ENCODE assay signal across 11 cellular contexts in the genomic region with DNA sequence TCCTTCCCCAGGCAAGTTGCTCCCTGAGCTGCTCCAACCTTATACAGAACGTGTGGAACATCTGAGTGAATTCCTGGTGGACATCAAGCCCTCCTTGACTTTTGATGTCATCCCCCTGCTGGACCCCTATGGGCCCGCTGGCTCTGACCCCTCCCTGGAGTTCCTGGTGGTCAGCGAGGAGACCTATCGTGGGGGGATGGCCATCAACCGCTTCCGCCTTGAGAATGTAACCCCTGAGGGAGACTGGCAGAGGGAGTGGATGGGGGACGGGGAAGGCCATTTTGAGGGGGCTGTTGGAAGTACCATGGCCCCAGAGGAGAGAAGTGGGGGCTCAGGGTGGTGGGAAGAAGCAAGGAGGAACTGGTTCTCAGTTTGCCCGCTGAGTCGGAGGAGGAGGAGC. TPM values are rescaled to one million over a fixed set of nuclear protein-coding genes. Genes with fewer than 3 reads are reported as not detected.
DNase-seq lines count a peak whose midpoint lies in the region; ATAC-seq, FAIRE-seq and TF ChIP-seq lines count a peak whose summit lies in the region.
"Had no signal": no experiment of that assay in that cellular context is flagged by ENCODE, and none has a peak within 500 bp of the region (broad histone marks: within the 10 kb centered on the region; RNA-seq: fewer than 3 reads in every experiment).

No MANE protein-coding gene starts in this region.

- no peak for TF ChIP-seq POLR2A in heart left ventricle (IDR thresholded peaks at IDR 0.05)

- H3K9ac ChIP-seq in kidney (ENCODE audit: low read length in 2 of 2) = peak overlapping the region in 1 of 2 donors; percentile 96

- peak overlapping the region; percentile 88 for H3K4me3 Mint-ChIP-seq in activated CD8-positive, alpha-beta T cell treated with anti-CD3 and anti-CD28 coated beads for 36 hours
- H3K4me3 Mint-ChIP-seq in type B pancreatic cell = peak overlapping the region; percentile 92

- CTCF ChIA-PET in activated CD8-positive, alpha-beta T cell treated with anti-CD3 and anti-CD28 coated beads for 36 hours (lab: Charles Lee) = interaction anchor here (1.0 to 7.5 kb wide), 2 partner anchors 9 to 13 kb away, joined by 3 to 70 read pairs; partner anchors contain the start of gene PSMC3IP

- H3K27ac ChIP-seq in heart left ventricle (no peak overlapping the region), kidney (ENCODE audit: low read depth in 2 of 2, low read length in 2 of 2) (peak overlapping the region; percentile 41 to 68)

- H3K4me1 ChIP-seq in heart left ventricle (peaks cover 10 to 58% (median 44%) of the 10 kb centered on the region in 12 donors), kidney (ENCODE audit: control insufficient read depth in 1 of 2, insufficient read depth in 1 of 2, low read depth in 1 of 2, low read length in 2 of 2) (peaks cover 21 to 43% of the 10 kb centered on the region in 2 donors)

- no peaks in the 10 kb centered on the region for H3K27me3 ChIP-seq in heart left ventricle

- H3K36me3 ChIP-seq in heart left ventricle (peaks cover 0 to 33% (median 26%) of the 10 kb centered on the region in 9 donors), kidney (ENCODE audit: control insufficient read depth in 1 of 2, insufficient read depth in 2 of 2, low read length in 2 of 2) (peaks cover 15 to 23% of the 10 kb centered on the region in 2 donors)

- DNase-seq in left ventricle myocardium superior (peak; percentile 18), heart left ventricle (no peak), kidney (peak; percentile 69), type B pancreatic cell (ENCODE audit: extremely low spot score, unreplicated experiment) (no peak), GM19240 (ENCODE audit: insufficient read length, low spot score) (no peak)
- DNase-seq in activated CD8-positive, alpha-beta T cell treated with anti-CD3 and anti-CD28 coated beads for 36 hours = no peak
- DNase-seq: caudate nucleus, NCI-H748 treated with DMSO at 0.1 percent for 48 hours had no signal

- H3K9me3 Mint-ChIP-seq in activated CD8-positive, alpha-beta T cell treated with anti-CD3 and anti-CD28 coated beads for 36 hours = no peaks in the 10 kb centered on the region
- no peaks in the 10 kb centered on the region for H3K9me3 Mint-ChIP-seq in type B pancreatic cell

- peaks cover 38% of the 10 kb centered on the region for H3K36me3 Mint-ChIP-seq in activated CD8-positive, alpha-beta T cell treated with anti-CD3 and anti-CD28 coated beads for 36 hours (ENCODE audit: low read depth)
- peaks cover 7% of the 10 kb centered on the region for H3K36me3 Mint-ChIP-seq in type B pancreatic cell

- no peak for TF ChIP-seq CTCF in heart left ventricle (IDR thresholded peaks at IDR 0.05)
- no peak for TF ChIP-seq CTCF in activated CD8-positive, alpha-beta T cell treated with anti-CD3 and anti-CD28 coated beads for 36 hours (IDR thresholded peaks at IDR 0.05)
- no peak for TF ChIP-seq CTCF in kidney (IDR thresholded peaks at IDR 0.05; ENCODE audit: borderline replicate concordance, extremely low read depth, insufficient read depth)
- TF ChIP-seq CTCF in type B pancreatic cell (conservative IDR thresholded peaks at IDR 0.05) = no peak

- peak overlapping the region in 1 of 12 donors; percentile 95 for H3K4me3 ChIP-seq in heart left ventricle
- H3K4me3 ChIP-seq in kidney (ENCODE audit: low read length in 2 of 2) = peak overlapping the region in 1 of 2 donors; percentile 94

- H3K27me3 Mint-ChIP-seq in activated CD8-positive, alpha-beta T cell treated with anti-CD3 and anti-CD28 coated beads for 36 hours = no peaks in the 10 kb centered on the region
- no peaks in the 10 kb centered on the region for H3K27me3 Mint-ChIP-seq in type B pancreatic cell

- intact Hi-C loops in left ventricle myocardium superior (cut with micrococcal nuclease) (no loop called here), heart left ventricle (cut with DNase I) (no loop called here), kidney (cut with DNase I) (no loop called here)
- intact Hi-C loops in activated CD8-positive, alpha-beta T cell treated with anti-CD3 and anti-CD28 coated beads for 36 hours (cut with micrococcal nuclease) = no loop called here

- no peak for ATAC-seq in left ventricle myocardium superior
- no peak for ATAC-seq in heart left ventricle
- ATAC-seq in activated CD8-positive, alpha-beta T cell treated with anti-CD3 and anti-CD28 coated beads for 36 hours = no peak
- no peak for ATAC-seq in GM21526 (IDR thresholded peaks at IDR 0.05; ENCODE audit: low FRiP score, unreplicated experiment)
- no peak for ATAC-seq in GM21576 (IDR thresholded peaks at IDR 0.05; ENCODE audit: unreplicated experiment)

- 75 to 86% (median 85%) methylated on average over 6 to 9 of the region's 9 CpGs for WGBS in heart left ventricle, 4 donors

- no peak for FAIRE-seq in kidney (lab: Jason Lieb, UNC)
- FAIRE-seq: H1 had no signal

- peaks cover 46% of the 10 kb centered on the region for H3K4me1 Mint-ChIP-seq in activated CD8-positive, alpha-beta T cell treated with anti-CD3 and anti-CD28 coated beads for 36 hours (ENCODE audit: low read depth)
- peaks cover 24% of the 10 kb centered on the region for H3K4me1 Mint-ChIP-seq in type B pancreatic cell (ENCODE audit: unreplicated experiment)

- POLR2A ChIA-PET in activated CD8-positive, alpha-beta T cell treated with anti-CD3 and anti-CD28 coated beads for 36 hours (lab: Charles Lee) = interaction anchor here (1.0 to 7.8 kb wide), 2 partner anchors 13 to 228 kb away, joined by 3 to 61 read pairs; partner anchors contain the start of gene PSMC3IP

- H3K27ac Mint-ChIP-seq in activated CD8-positive, alpha-beta T cell treated with anti-CD3 and anti-CD28 coated beads for 36 hours = peak overlapping the region; percentile 90
- no peak overlapping the region for H3K27ac Mint-ChIP-seq in type B pancreatic cell

- H3K9me3 ChIP-seq in heart left ventricle (no peaks in the 10 kb centered on the region), kidney (ENCODE audit: control insufficient read depth in 1 of 2, low read length in 2 of 2) (no peaks in the 10 kb centered on the region)

RNA-seq across cellular contexts. Expression of gene COASY, which starts 2.0 kb away (rescaled TPM):
- total RNA-seq in left ventricle myocardium superior = 45.2 TPM
- total RNA-seq in heart left ventricle = 10 to 100 TPM; 24.3 to 50.4 (median 33.2) TPM
- 10 to 100 TPM; 37.5 to 59.1 TPM for polyA plus RNA-seq in heart left ventricle
- total RNA-seq in activated CD8-positive, alpha-beta T cell treated with anti-CD3 and anti-CD28 coated beads for 36 hours = 10 to 100 TPM; 59.5 to 60.9 TPM
- total RNA-seq in kidney = 71.9 TPM
- polyA plus RNA-seq in kidney (ENCODE audit: insufficient read depth, low read depth, low replicate concordance) = 145 TPM
- total RNA-seq in type B pancreatic cell (ENCODE audit: low replicate concordance) = 78.0 and 80.8 TPM in 2 replicates

RNA-seq across cellular contexts. Expression of gene MLX, which starts 3.0 kb away (rescaled TPM):
- total RNA-seq in left ventricle myocardium superior (72.3 TPM), heart left ventricle (10 to 100 TPM; 48.1 to 76.2 (median 57.9) TPM), kidney (38.7 TPM), type B pancreatic cell (ENCODE audit: low replicate concordance) (31.3 and 32.3 TPM in 2 replicates)
- polyA plus RNA-seq in heart left ventricle (10 to 100 TPM; 53.1 to 71.7 TPM), kidney (ENCODE audit: insufficient read depth, low read depth, low replicate concordance) (41.0 TPM)
- 10 to 100 TPM; 42.7 to 45.9 TPM for total RNA-seq in activated CD8-positive, alpha-beta T cell treated with anti-CD3 and anti-CD28 coated beads for 36 hours

RNA-seq across cellular contexts. Expression of gene HSD17B1, which starts 11.2 kb away (rescaled TPM):
- total RNA-seq in left ventricle myocardium superior (1.4 TPM), heart left ventricle (1 to 10 TPM in 3 of 9 donors, under 1 TPM in 5, not detected in 1; 0.32 to 1.7 (median 0.97) TPM), kidney (0.31 TPM), type B pancreatic cell (ENCODE audit: low replicate concordance) (2.2 and 2.7 TPM in 2 replicates)
- polyA plus RNA-seq in heart left ventricle (1 to 10 TPM; 1.2 to 1.8 TPM), kidney (ENCODE audit: insufficient read depth, low read depth, low replicate concordance) (3.3 TPM)
- total RNA-seq in activated CD8-positive, alpha-beta T cell treated with anti-CD3 and anti-CD28 coated beads for 36 hours = under 1 TPM; 0.43 to 0.49 TPM

RNA-seq across cellular contexts. Expression of gene PSMC3IP, which starts 13.6 kb away (rescaled TPM):
- total RNA-seq in left ventricle myocardium superior (3.1 TPM), heart left ventricle (1 to 10 TPM in 7 of 9 donors, under 1 TPM in 2; 0.71 to 4.1 (median 2.0) TPM), kidney (5.8 TPM), type B pancreatic cell (ENCODE audit: low replicate concordance) (10.6 and 22.6 TPM in 2 replicates)
- polyA plus RNA-seq in heart left ventricle (1 to 10 TPM; 2.1 to 2.9 TPM), kidney (ENCODE audit: insufficient read depth, low read depth, low replicate concordance) (3.6 TPM)
- 10 to 100 TPM; 18.1 to 21.4 TPM for total RNA-seq in activated CD8-positive, alpha-beta T cell treated with anti-CD3 and anti-CD28 coated beads for 36 hours

RNA-seq across cellular contexts. Expression of gene NAGLU, which starts 27.9 kb away (rescaled TPM):
- total RNA-seq in left ventricle myocardium superior = 8.3 TPM
- 10 to 100 TPM in 8 of 9 donors, 1 to 10 TPM in 1; 8.4 to 22.0 (median 12.5) TPM for total RNA-seq in heart left ventricle
- 10 to 100 TPM; 10.4 to 19.1 TPM for polyA plus RNA-seq in heart left ventricle
- 10 to 100 TPM; 10.8 to 11.4 TPM for total RNA-seq in activated CD8-positive, alpha-beta T cell treated with anti-CD3 and anti-CD28 coated beads for 36 hours
- total RNA-seq in kidney = 37.5 TPM
- 52.7 TPM for polyA plus RNA-seq in kidney (ENCODE audit: insufficient read depth, low read depth, low replicate concordance)
- 24.0 and 26.5 TPM in 2 replicates for total RNA-seq in type B pancreatic cell (ENCODE audit: low replicate concordance)

Comparison
In these comparisons a context has a peak if more than half of its experiments do, and no peak if none do; other contexts are left out.
1. DNase-seq: peak in left ventricle myocardium superior (single experiment) and kidney (single experiment); none in heart left ventricle (0 of 5), activated CD8-positive, alpha-beta T cell treated with anti-CD3 and anti-CD28 coated beads for 36 hours (single experiment), type B pancreatic cell (single experiment) and GM19240 (single experiment).
2. H3K27ac ChIP-seq: peak in kidney (2 of 2); none in heart left ventricle (0 of 12).